13 cellular contexts compared by ENCODE assay signal in the genomic region with DNA sequence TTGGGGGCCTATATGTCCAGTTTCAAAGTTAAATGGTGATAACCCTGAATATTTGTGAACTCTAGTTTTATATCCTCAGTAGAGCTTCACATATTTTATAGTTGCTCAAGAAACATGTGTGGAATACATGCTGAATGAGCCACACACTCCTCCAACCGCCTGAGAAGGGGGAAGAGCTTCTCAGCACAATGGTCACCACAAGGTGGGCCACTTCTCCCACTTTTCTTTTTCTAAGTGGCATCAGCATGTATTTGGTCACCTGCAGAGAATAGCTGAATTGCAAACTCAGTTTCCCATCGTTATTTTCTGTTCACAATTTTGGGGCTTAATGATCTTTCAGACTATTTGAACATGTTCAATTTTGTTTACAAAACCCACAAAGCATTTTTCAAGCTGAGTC.
DNase-seq lines count a peak whose midpoint lies in the region; ATAC-seq, FAIRE-seq and TF ChIP-seq lines count a peak whose summit lies in the region.
"Had no signal": no experiment of that assay in that cellular context is flagged by ENCODE, and none has a peak within 500 bp of the region (broad histone marks: within the 10 kb centered on the region; RNA-seq: fewer than 3 reads in every experiment).

No MANE protein-coding gene starts in this region.

- no peaks in the 10 kb centered on the region for H3K23me2 ChIP-seq in H1 (ENCODE audit: low read depth, low read length)

- H3K79me1 ChIP-seq in H1 (ENCODE audit: low read depth, low read length) (no peaks in the 10 kb centered on the region), trophoblast cell (ENCODE audit: low read length) (peaks cover 14% of the 10 kb centered on the region)

- H3K14ac ChIP-seq in H1 (ENCODE audit: insufficient read length) (no peak overlapping the region), trophoblast cell (ENCODE audit: low read length) (no peak overlapping the region)

- intact Hi-C loops in posterior cingulate gyrus (cut with DNase I), result no loop called here

- H3K27ac ChIP-seq in OCI-LY3 (ENCODE audit: low read length) (no peak overlapping the region), H1 (ENCODE audit: low read depth, low read length) (no peak overlapping the region), trophoblast cell (ENCODE audit: low read depth, low read length) (no peak overlapping the region)
- H3K27ac ChIP-seq: adrenal gland, stomach had no signal

- H3K4me2 ChIP-seq in OCI-LY3 (ENCODE audit: low read length) (no peak overlapping the region), H1 (ENCODE audit: insufficient read depth in 1 of 2, low read depth in 2 of 2, low read length in 2 of 2) (no peak overlapping the region), trophoblast cell (ENCODE audit: low read length) (no peak overlapping the region)

- H2AK5ac ChIP-seq in H1 (ENCODE audit: low read depth, low read length), result no peak overlapping the region
- H2AK5ac ChIP-seq in trophoblast cell (ENCODE audit: low read length), result no peak overlapping the region

- no peak overlapping the region for H2BK5ac ChIP-seq in H1 (ENCODE audit: low read depth, low read length)
- H2BK5ac ChIP-seq in trophoblast cell (ENCODE audit: low read depth, low read length, poor library complexity), result peak overlapping the region; percentile 69

- TF ChIP-seq CTCF in OCI-LY3 (IDR thresholded peaks at IDR 0.05; ENCODE audit: low read depth, low read length) (peak; percentile 38), H1 (IDR thresholded peaks at IDR 0.05; ENCODE audit: control extremely low read depth in 1 of 3, insufficient read depth in 1 of 3, low read depth in 1 of 3, low read length in 3 of 3) (peak; percentile 43 to 66 (median 51))

- H3K27me3 ChIP-seq in OCI-LY3 (ENCODE audit: low read depth, low read length), result no peaks in the 10 kb centered on the region
- no peaks in the 10 kb centered on the region for H3K27me3 ChIP-seq in H1 (replicated peaks in 1 of 4; ENCODE audit: control insufficient read depth in 3 of 4, extremely low read depth in 1 of 4, insufficient read depth in 3 of 4, low read length in 3 of 4)
- H3K27me3 ChIP-seq in trophoblast cell (ENCODE audit: insufficient read depth, low read length), result no peaks in the 10 kb centered on the region
- H3K27me3 ChIP-seq: adrenal gland, stomach had no signal

- H3K56ac ChIP-seq in H1 (replicated peaks; ENCODE audit: insufficient read length, low read depth, low read length), result no peak overlapping the region

- TF ChIP-seq EP300 in H1 (IDR thresholded peaks at IDR 0.05; ENCODE audit: borderline replicate concordance in 1 of 2, low read depth in 2 of 2, low read length in 2 of 2), result no peak

- FAIRE-seq in H1 (lab: Jason Lieb, UNC), result peak; percentile 39

- H2AFZ ChIP-seq in OCI-LY3 (ENCODE audit: low read depth, low read length) (no peak overlapping the region), H1 (ENCODE audit: low read length) (no peak overlapping the region), trophoblast cell (ENCODE audit: insufficient read depth, low read length, poor library complexity) (no peak overlapping the region)

- H4K91ac ChIP-seq in H1 (replicated peaks; ENCODE audit: insufficient read length, low read length) (no peak overlapping the region), trophoblast cell (ENCODE audit: low read depth, low read length) (peak overlapping the region; percentile 82)

- H4K20me1 ChIP-seq in OCI-LY3 (ENCODE audit: insufficient read depth, low read length) (no peaks in the 10 kb centered on the region), H1 (replicated peaks in 1 of 2; ENCODE audit: control insufficient read depth in 1 of 2, insufficient read depth in 2 of 2, low read length in 2 of 2) (no peaks in the 10 kb centered on the region)

- DNase-seq in NCI-H146 (lab: John Stamatoyannopoulos, UW) (peak; percentile 1), NCI-H146 treated with DMSO at 0.1 percent for 48 hours (lab: John Stamatoyannopoulos, UW; ENCODE audit: unreplicated experiment) (no peak), H1 (ENCODE audit: low read depth in 1 of 2, low spot score in 2 of 2) (no peak), trophoblast cell (peak; percentile 1 to 30), posterior cingulate gyrus (no peak)
- DNase-seq in effector CD4-positive, alpha-beta T cell, result no peak
- DNase-seq: activated CD4-positive, alpha-beta T cell treated with anti-CD3 and anti-CD28 coated beads for 1 hour; activated T-cell treated with anti-CD3 and anti-CD28 coated beads, Interleukin-2, amount 50 U/mL, for 48 hours; adrenal gland; PC-3; stomach had no signal

- no peak for TF ChIP-seq POLR2A in H1 (IDR thresholded peaks at IDR 0.05; ENCODE audit: control extremely low read depth in 1 of 2, low read depth in 2 of 2, low read length in 2 of 2)

- 36% methylated on average over 2 of the region's 2 CpGs; no CpG with 5 or more reads in 1 of the 2 experiments for WGBS in H1 (ENCODE audit: extremely low coverage in 1 of 2, insufficient coverage in 1 of 2, insufficient read length in 1 of 2, insufficient replicate concordance in 2 of 2, low coverage in 1 of 2, low lambda C conversion rate in 2 of 2, missing lambda C conversion rate in 1 of 2), 2 experiments
- WGBS in trophoblast cell (ENCODE audit: extremely low coverage, insufficient coverage, insufficient read length), result no CpG with 5 or more reads among the region's 2 CpGs

- H4K5ac ChIP-seq in H1 (ENCODE audit: insufficient read length, low read depth, low read length), result no peak overlapping the region

- H3K4me3 ChIP-seq in OCI-LY3 (ENCODE audit: low read length), result no peak overlapping the region
- H3K4me3 ChIP-seq in H1 (ENCODE audit: extremely low read depth in 1 of 4, insufficient read depth in 2 of 4, low read depth in 3 of 4, low read length in 4 of 4), result no peak overlapping the region
- no peak overlapping the region for H3K4me3 ChIP-seq in trophoblast cell (ENCODE audit: low read depth, low read length)
- H3K4me3 ChIP-seq: adrenal gland, stomach had no signal

- TF ChIP-seq RAD21 in H1 (IDR thresholded peaks at IDR 0.05 in 1 of 2, conservative IDR thresholded peaks at IDR 0.05 in 1 of 2; ENCODE audit: low read depth in 2 of 2, low read length in 2 of 2), result peak; percentile 89 to 92

- H2BK12ac ChIP-seq in H1 (ENCODE audit: low read depth, low read length) (no peak overlapping the region), trophoblast cell (ENCODE audit: low read length) (no peak overlapping the region)

- H2BK20ac ChIP-seq in H1 (ENCODE audit: low read length), result no peak overlapping the region

- no peak for ATAC-seq in HG03135 (IDR thresholded peaks at IDR 0.05; ENCODE audit: unreplicated experiment)
- ATAC-seq: PC-3 had no signal

- H3K9ac ChIP-seq in OCI-LY3 (ENCODE audit: low read length) (no peak overlapping the region), H1 (replicated peaks in 1 of 4; ENCODE audit: extremely low read depth in 1 of 4, low read depth in 3 of 4, low read length in 3 of 4) (no peak overlapping the region), trophoblast cell (ENCODE audit: low read length) (no peak overlapping the region)

- H2BK15ac ChIP-seq in H1 (ENCODE audit: low read length), result no peak overlapping the region

- CTCF ChIA-PET in H1 (lab: Charles Lee; ENCODE audit: partially characterized antibody), result interaction anchor here (0.6 to 1.5 kb wide), 10 partner anchors 13 to 793 kb away, joined by 3 to 7 read pairs (median 3); no protein-coding TSS in a partner anchor

- H3K36me3 ChIP-seq in OCI-LY3 (replicated peaks; ENCODE audit: low read depth, low read length) (no peaks in the 10 kb centered on the region), H1 (ENCODE audit: control insufficient read depth in 2 of 4, insufficient read depth in 4 of 4, low read length in 3 of 4) (no peaks in the 10 kb centered on the region), trophoblast cell (ENCODE audit: control insufficient read depth in 1 of 2, insufficient read depth in 2 of 2, low read length in 2 of 2) (no peaks in the 10 kb centered on the region)
- H3K36me3 ChIP-seq: adrenal gland, stomach had no signal

- H3K23ac ChIP-seq in H1 (ENCODE audit: insufficient read length) (no peak overlapping the region), trophoblast cell (ENCODE audit: low read length) (no peak overlapping the region)

- H2BK120ac ChIP-seq in H1 (replicated peaks; ENCODE audit: low read depth, low read length) (no peak overlapping the region), trophoblast cell (ENCODE audit: insufficient read depth, low read length, poor library complexity) (no peak overlapping the region)

- H3K79me2 ChIP-seq in OCI-LY3 (ENCODE audit: low read length) (no peaks in the 10 kb centered on the region), H1 (ENCODE audit: control insufficient read depth in 1 of 2, insufficient read depth in 2 of 2, low read length in 2 of 2) (no peaks in the 10 kb centered on the region), trophoblast cell (ENCODE audit: control insufficient read depth, insufficient read depth, low read length, poor library complexity) (no peaks in the 10 kb centered on the region)

- no peak overlapping the region for H4K12ac ChIP-seq in trophoblast cell (ENCODE audit: low read depth, low read length)

- no peak overlapping the region for H3K18ac ChIP-seq in H1 (ENCODE audit: extremely low read depth, low read length)
- H3K18ac ChIP-seq in trophoblast cell (ENCODE audit: low read length), result no peak overlapping the region

- H3K9me3 ChIP-seq in OCI-LY3 (ENCODE audit: insufficient read depth, low read length), result no peaks in the 10 kb centered on the region
- H3K9me3 ChIP-seq in H1 (ENCODE audit: insufficient read depth in 2 of 2, low read depth in 1 of 2, low read length in 1 of 2), result no peaks in the 10 kb centered on the region
- H3K9me3 ChIP-seq in trophoblast cell (ENCODE audit: insufficient read depth, low read depth, low read length), result no peaks in the 10 kb centered on the region
- H3K9me3 ChIP-seq: adrenal gland, stomach had no signal

- no peaks in the 10 kb centered on the region for H3K4me1 ChIP-seq in OCI-LY3 (ENCODE audit: low read length)
- peaks cover 2 to 10% (median 5%) of the 10 kb centered on the region in 4 experiments; a peak in 5 of 7 replicates for H3K4me1 ChIP-seq in H1 (replicated peaks in 1 of 4; ENCODE audit: control insufficient read depth in 3 of 4, insufficient read depth in 4 of 4, low read length in 3 of 4)
- H3K4me1 ChIP-seq in trophoblast cell (ENCODE audit: control insufficient read depth in 1 of 2, insufficient read depth in 2 of 2, low read length in 2 of 2), result peaks cover 4 to 9% of the 10 kb centered on the region in 2 experiments
- H3K4me1 ChIP-seq: adrenal gland had no signal

- H4K8ac ChIP-seq in H1 (ENCODE audit: extremely low read depth, insufficient read depth, low read length) (no peak overlapping the region), trophoblast cell (ENCODE audit: low read depth, low read length) (no peak overlapping the region)

- POLR2A ChIA-PET in H1 (lab: Charles Lee; ENCODE audit: partially characterized antibody), result no interaction called here

- H3K4ac ChIP-seq in H1 (replicated peaks; ENCODE audit: insufficient read length, low read depth, low read length) (no peak overlapping the region), trophoblast cell (ENCODE audit: low read depth, low read length) (no peak overlapping the region)

TF ChIP-seq in H1, 55 proteins besides CTCF, POLR2A, EP300 and RAD21:
- TF ChIP-seq RNF2 (IDR thresholded peaks at IDR 0.05; ENCODE audit: borderline replicate concordance, low read depth, low read length, missing control alignments, poor library complexity, severe bottlenecking), result no peak
- 0 out of 2 replicates have a peak, but pooled peaks have one; percentile 7 for TF ChIP-seq SP2 (IDR thresholded peaks at IDR 0.05; ENCODE audit: low read length)

Comparison
In these comparisons a context has a peak if more than half of its experiments do, and no peak if none do; other contexts are left out.
1. DNase-seq: peak in NCI-H146 (single experiment) and trophoblast cell (2 of 2); none in NCI-H146 treated with DMSO at 0.1 percent for 48 hours (single experiment), H1 (0 of 2), posterior cingulate gyrus (0 of 10) and effector CD4-positive, alpha-beta T cell (single experiment).